ENCODE assay signal across 34 cellular contexts in the genomic region with DNA sequence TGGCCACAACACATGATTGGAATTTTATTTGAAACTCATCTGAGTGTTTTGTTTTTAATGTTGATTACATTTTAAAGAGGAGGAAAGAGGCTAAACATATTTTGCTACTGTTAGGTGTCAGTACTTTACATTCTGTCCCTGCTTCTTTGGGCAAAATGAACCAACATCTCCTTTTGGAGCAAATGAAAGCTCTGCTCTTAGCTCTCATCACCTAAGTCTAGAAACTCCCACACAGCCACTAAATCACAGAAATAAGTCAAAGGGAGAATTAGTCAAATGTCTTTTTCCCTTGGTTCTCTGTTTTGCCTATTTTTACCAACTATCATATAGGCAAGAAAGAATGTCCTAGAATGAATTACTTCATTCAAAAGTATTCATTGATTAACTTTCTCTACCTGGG.
"Had no signal": no experiment of that assay in that cellular context is flagged by ENCODE, and none has a peak within 500 bp of the region (broad histone marks: within the 10 kb centered on the region; RNA-seq: fewer than 3 reads in every experiment).

No MANE protein-coding gene starts in this region.

- H3K27ac Mint-ChIP-seq: activated B cell treated with CpG ODN at 0.5 μM for 24 hours; activated CD4-positive, alpha-beta T cell treated with anti-CD3 and anti-CD28 coated beads, Interleukin-2, amount 10 ng/mL, durations not matched to agents 7 days and 5 days; activated CD8-positive, alpha-beta T cell treated with anti-CD3 and anti-CD28 coated beads for 36 hours; activated naive CD4-positive, alpha-beta T cell treated with anti-CD3 and anti-CD28 coated beads, Interleukin-2, amount 10 ng/mL, durations not matched to agents 7 days and 5 days; activated naive CD8-positive, alpha-beta T cell; activated naive CD8-positive, alpha-beta T cell treated with anti-CD3 and anti-CD28 coated beads, Interleukin-2, amount 50 U/mL, for 24 hours; brain; IgD-negative memory B cell; T-helper 1 cell treated with Interleukin-12 subunit alpha and Interleukin-12 subunit beta and Interleukin-4 antibody, amounts not matched to agents 30 μg/mL and 1 μg/mL, for 36 hours had no signal

- H3K4me1 Mint-ChIP-seq: activated B cell treated with CpG ODN at 0.5 μM for 24 hours; activated naive CD4-positive, alpha-beta T cell treated with anti-CD3 and anti-CD28 coated beads, Interleukin-2, amount 10 ng/mL, durations not matched to agents 7 days and 5 days; IgD-negative memory B cell had no signal

- H3K27me3 Mint-ChIP-seq: activated CD4-positive, alpha-beta T cell treated with anti-CD3 and anti-CD28 coated beads, Interleukin-2, amount 10 ng/mL, durations not matched to agents 7 days and 5 days; activated CD8-positive, alpha-beta T cell treated with anti-CD3 and anti-CD28 coated beads for 36 hours; activated naive CD4-positive, alpha-beta T cell treated with anti-CD3 and anti-CD28 coated beads, Interleukin-2, amount 10 ng/mL, durations not matched to agents 7 days and 5 days; activated naive CD8-positive, alpha-beta T cell; activated naive CD8-positive, alpha-beta T cell treated with anti-CD3 and anti-CD28 coated beads, Interleukin-2, amount 50 U/mL, for 24 hours; brain had no signal

- DNase-seq: activated B cell treated with CpG ODN at 0.5 μM for 24 hours; activated CD4-positive, alpha-beta T cell treated with anti-CD3 and anti-CD28 coated beads, Interleukin-2, amount 10 ng/mL, durations not matched to agents 7 days and 5 days; activated CD4-positive, CD25-positive, alpha-beta regulatory T cell treated with anti-CD3 and anti-CD28 coated beads, Interleukin-2, amount 50 U/mL, for 72 hours; activated CD8-positive, alpha-beta T cell treated with anti-CD3 and anti-CD28 coated beads for 36 hours; activated effector memory CD4-positive, alpha-beta T cell treated with Interleukin-2 at 50 U/mL for 16 hours; activated naive CD4-positive, alpha-beta T cell treated with anti-CD3 and anti-CD28 coated beads, Interleukin-2, amount 10 ng/mL, durations not matched to agents 7 days and 5 days; activated naive CD8-positive, alpha-beta T cell treated with anti-CD3 and anti-CD28 coated beads, Interleukin-2, amount 50 U/mL, for 24 hours; activated T-cell treated with anti-CD3 and anti-CD28 coated beads, Interleukin-2, amount 50 U/mL, for 4 hours; anterior cingulate cortex; caudate nucleus; cerebellar nuclear complex; Kasumi-1; KBM-7; MG63; NCI-H1092; NCI-H1436 treated with DMSO at 0.1 percent for 48 hours; NCI-H1694 treated with DMSO at 0.1 percent for 48 hours; NCI-H2029; NCI-H2107; NCI-H2171; NCI-H510A; NCI-H526; NCI-H748 treated with DMSO at 0.1 percent for 48 hours; NK-92 treated with Interleukin-12 subunit alpha and Interleukin-12 subunit beta, amount 100 ng/mL, for 24 hours; PC-3; Peyer's patch; RPMI8226; SHP77 treated with DMSO at 0.1 percent for 48 hours; SK-N-SH; T-helper 9 cell had no signal

- ATAC-seq: activated CD8-positive, alpha-beta T cell treated with anti-CD3 and anti-CD28 coated beads for 36 hours; activated naive CD8-positive, alpha-beta T cell treated with anti-CD3 and anti-CD28 coated beads, Interleukin-2, amount 50 U/mL, for 24 hours; PC-3 had no signal

- H3K4me3 Mint-ChIP-seq: activated B cell treated with CpG ODN at 0.5 μM for 24 hours; activated CD4-positive, alpha-beta T cell treated with anti-CD3 and anti-CD28 coated beads, Interleukin-2, amount 10 ng/mL, durations not matched to agents 7 days and 5 days; activated CD8-positive, alpha-beta T cell treated with anti-CD3 and anti-CD28 coated beads for 36 hours; activated naive CD4-positive, alpha-beta T cell treated with anti-CD3 and anti-CD28 coated beads, Interleukin-2, amount 10 ng/mL, durations not matched to agents 7 days and 5 days; activated naive CD8-positive, alpha-beta T cell; activated naive CD8-positive, alpha-beta T cell treated with anti-CD3 and anti-CD28 coated beads, Interleukin-2, amount 50 U/mL, for 24 hours; activated T-cell treated with anti-CD3 and anti-CD28 coated beads, Interleukin-2, amount 50 U/mL, for 4 hours; brain; IgD-negative memory B cell; T-helper 1 cell treated with Interleukin-12 subunit alpha and Interleukin-12 subunit beta and Interleukin-4 antibody, amounts not matched to agents 30 μg/mL and 1 μg/mL, for 36 hours had no signal
